ENCODE assay signal across 12 cellular contexts in genomic region chr2:234142530-234142929, GRCh38.
"Had no signal": no experiment of that assay in that cellular context is flagged by ENCODE, and none has a peak within 500 bp of the region (broad histone marks: within the 10 kb centered on the region; RNA-seq: fewer than 3 reads in every experiment).

No MANE protein-coding gene starts in this region.

- H3K4me1 ChIP-seq: psoas muscle had no signal

- H3K36me3 ChIP-seq: esophagus squamous epithelium, suprapubic skin had no signal

- DNase-seq: activated CD4-positive, alpha-beta memory T cell treated with anti-CD3 and anti-CD28 coated beads for 36 hours; activated gamma-delta T cell treated with Interleukin-2 at 50 U/mL for 16 hours; activated naive CD8-positive, alpha-beta T cell treated with anti-CD3 and anti-CD28 coated beads for 36 hours; activated T-cell treated with anti-CD3 and anti-CD28 coated beads, Interleukin-2, amount 50 U/mL, for 48 hours; esophagus squamous epithelium; foreskin keratinocyte; nephron progenitor cell; psoas muscle; stimulated activated CD4-positive, alpha-beta T cell treated with anti-CD3 and anti-CD28 coated beads, Interleukin-2, amount 100 ng/mL, for 24 hours; stimulated activated naive CD8-positive, alpha-beta T cell treated with anti-CD3 and anti-CD28 coated beads, Interleukin-15, Interleukin-2, amounts not matched to agents 100 U/mL and 50 U/mL, for 24 hours had no signal

- H3K27me3 ChIP-seq: foreskin keratinocyte, suprapubic skin had no signal

- H3K9me3 ChIP-seq: psoas muscle, suprapubic skin had no signal

- H3K4me3 ChIP-seq: esophagus squamous epithelium, psoas muscle, suprapubic skin had no signal

- ATAC-seq: foreskin keratinocyte; psoas muscle; sciatic nerve; stimulated activated naive CD8-positive, alpha-beta T cell treated with anti-CD3 and anti-CD28 coated beads, Interleukin-15, Interleukin-2, amounts not matched to agents 100 U/mL and 50 U/mL, for 24 hours had no signal

- H3K27ac ChIP-seq: esophagus squamous epithelium, foreskin keratinocyte, psoas muscle, suprapubic skin had no signal
